17 cellular contexts compared by ENCODE assay signal in genomic region chr7:114653391-114654088, GRCh38.
A peak's percentile ranks its signal among the peaks of the same experiment; 100 is the strongest.
DNase-seq lines count a peak whose midpoint lies in the region; ATAC-seq, FAIRE-seq and TF ChIP-seq lines count a peak whose summit lies in the region.
"Had no signal": no experiment of that assay in that cellular context is flagged by ENCODE, and none has a peak within 500 bp of the region (broad histone marks: within the 10 kb centered on the region; RNA-seq: fewer than 3 reads in every experiment).

No MANE protein-coding gene starts in this region.

- POLR2A ChIA-PET in A549 (lab: Yijun Ruan, JAX), result no interaction called here
- POLR2A ChIA-PET in HEK293T (lab: Yijun Ruan, JAX), result interaction anchor here (1.9 kb wide), 1 partner anchor 569 kb away, joined by 6 read pairs; no protein-coding TSS in a partner anchor

- TF ChIP-seq RAD21 in A549 (conservative IDR thresholded peaks at IDR 0.05 in 1 of 2, IDR thresholded peaks at IDR 0.05 in 1 of 2), result no peak

- no peak overlapping the region for H3K27ac ChIP-seq in A549
- H3K27ac ChIP-seq in esophagus muscularis mucosa (replicated peaks in 1 of 4), result peak overlapping the region; percentile 32 to 62 (median 52)
- no peak overlapping the region for H3K27ac ChIP-seq in effector memory CD4-positive, alpha-beta T cell (ENCODE audit: insufficient read depth, low read length, poor library complexity, severe bottlenecking)
- no peak overlapping the region for H3K27ac ChIP-seq in WERI-Rb-1
- H3K27ac ChIP-seq: prostate gland, thyroid gland had no signal

- FAIRE-seq in A549 (lab: Jason Lieb, UNC), result no peak

- H3K9me3 ChIP-seq in A549 (no peaks in the 10 kb centered on the region), esophagus muscularis mucosa (no peaks in the 10 kb centered on the region), WERI-Rb-1 (ENCODE audit: severe bottlenecking) (no peaks in the 10 kb centered on the region)
- no peaks in the 10 kb centered on the region for H3K9me3 ChIP-seq in effector memory CD4-positive, alpha-beta T cell (ENCODE audit: control insufficient read depth, low read length)
- H3K9me3 ChIP-seq: prostate gland, thyroid gland had no signal

- no peaks in the 10 kb centered on the region for H3K27me3 ChIP-seq in esophagus muscularis mucosa
- no peaks in the 10 kb centered on the region for H3K27me3 ChIP-seq in effector memory CD4-positive, alpha-beta T cell (replicated peaks; ENCODE audit: control insufficient read depth, insufficient read depth, low read length, poor library complexity, severe bottlenecking)
- H3K27me3 ChIP-seq in WERI-Rb-1 (ENCODE audit: insufficient read depth, low read depth, severe bottlenecking), result no peaks in the 10 kb centered on the region
- H3K27me3 ChIP-seq: thyroid gland had no signal

- no peaks in the 10 kb centered on the region for H3K4me1 ChIP-seq in A549
- H3K4me1 ChIP-seq in esophagus muscularis mucosa, result peaks cover 0 to 62% (median 41%) of the 10 kb centered on the region in 4 donors
- H3K4me1 ChIP-seq in effector memory CD4-positive, alpha-beta T cell (ENCODE audit: control insufficient read depth, insufficient read depth, low read length, poor library complexity, severe bottlenecking), result no peaks in the 10 kb centered on the region
- H3K4me1 ChIP-seq: prostate gland, thyroid gland had no signal

- no peak overlapping the region for H3K4me3 ChIP-seq in A549
- H3K4me3 ChIP-seq in esophagus muscularis mucosa, result peak overlapping the region; percentile 12 to 39 (median 24)
- no peak overlapping the region for H3K4me3 ChIP-seq in effector memory CD4-positive, alpha-beta T cell (ENCODE audit: insufficient read depth, low read depth, low read length, poor library complexity, severe bottlenecking)
- H3K4me3 ChIP-seq in WERI-Rb-1 (ENCODE audit: low read depth, low read length), result no peak overlapping the region
- H3K4me3 ChIP-seq: prostate gland, thyroid gland had no signal

- TF ChIP-seq EP300 in A549 (IDR thresholded peaks at IDR 0.05) (no peak), esophagus muscularis mucosa (IDR thresholded peaks at IDR 0.05) (no peak)

- TF ChIP-seq POLR2A in A549 (IDR thresholded peaks at IDR 0.05; ENCODE audit: low read length), result no peak
- TF ChIP-seq POLR2A in esophagus muscularis mucosa (IDR thresholded peaks at IDR 0.05; ENCODE audit: low read depth), result no peak

- H3K4me2 ChIP-seq in A549, result peak overlapping the region; percentile 38

- intact Hi-C loops in esophagus muscularis mucosa (cut with DNase I), result no loop called here

- DNase-seq in A549 (ENCODE audit: low read depth in 1 of 2, low spot score in 1 of 2) (peak in 1 of 2 experiments; percentile 2), HEK293T (ENCODE audit: extremely low spot score) (peak; percentile 60), NCI-H748 (lab: John Stamatoyannopoulos, UW; ENCODE audit: unreplicated experiment) (peak; percentile 93), esophagus muscularis mucosa (ENCODE audit: extremely low spot score) (no peak), WERI-Rb-1 (no peak)
- no peak for DNase-seq in effector memory CD4-positive, alpha-beta T cell
- DNase-seq: DMS 273 treated with DMSO at 0.1 percent for 48 hours; head of caudate nucleus; kidney glomerular epithelial cell; NCI-H1436; stimulated activated CD4-positive, alpha-beta T cell treated with anti-CD3 and anti-CD28 coated beads, Interleukin-2, amount 100 ng/mL, for 24 hours; stimulated activated CD8-positive, alpha-beta memory T cell treated with anti-CD3 and anti-CD28 coated beads, Interleukin-4, amount 100 ng/mL, for 48 hours; T-helper 1 cell had no signal

- TF ChIP-seq CTCF in A549 (IDR thresholded peaks at IDR 0.05) (no peak), esophagus muscularis mucosa (IDR thresholded peaks at IDR 0.05) (no peak), WERI-Rb-1 (IDR thresholded peaks at IDR 0.05; ENCODE audit: low read depth, low read length) (no peak)

- 62% methylated on average over 10 of the region's 10 CpGs for WGBS in A549 (ENCODE audit: missing lambda C conversion rate)
- WGBS in esophagus muscularis mucosa, result 49% methylated on average over 10 of the region's 10 CpGs

- ATAC-seq in A549, result no peak
- ATAC-seq in HG02938 (IDR thresholded peaks at IDR 0.05; ENCODE audit: unreplicated experiment), result no peak
- ATAC-seq in HG03139 (IDR thresholded peaks at IDR 0.05; ENCODE audit: unreplicated experiment), result no peak

- H3K36me3 ChIP-seq in esophagus muscularis mucosa (no peaks in the 10 kb centered on the region), WERI-Rb-1 (peaks cover 37% of the 10 kb centered on the region)
- no peaks in the 10 kb centered on the region for H3K36me3 ChIP-seq in effector memory CD4-positive, alpha-beta T cell (ENCODE audit: control insufficient read depth, insufficient read depth, low read length)
- H3K36me3 ChIP-seq: prostate gland, thyroid gland had no signal

- CTCF ChIA-PET in A549 (lab: Yijun Ruan, JAX), result interaction anchor here (1.6 kb wide), 2 partner anchors 16 to 18 kb away, joined by 4 to 5 read pairs; no protein-coding TSS in a partner anchor
- CTCF ChIA-PET in HEK293T (lab: Yijun Ruan, JAX), result interaction anchor here (0.6 to 1.6 kb wide), 4 partner anchors 9 to 623 kb away, joined by 3 to 6 read pairs (median 4); no protein-coding TSS in a partner anchor

TF ChIP-seq in A549, 52 proteins besides CTCF, POLR2A, EP300 and RAD21:
- no peak for TF ChIP-seq RFX5 (IDR thresholded peaks at IDR 0.05)
- TF ChIP-seq SMC3 (IDR thresholded peaks at IDR 0.05), result no peak
- no peak for TF ChIP-seq SREBF2 (IDR thresholded peaks at IDR 0.05)
- no peak for TF ChIP-seq ZSCAN20 (CRISPR knock-in tag; IDR thresholded peaks at IDR 0.05)
- TF ChIP-seq E2F6 (IDR thresholded peaks at IDR 0.05; ENCODE audit: borderline replicate concordance, low read depth), result no peak
- no peak for TF ChIP-seq FOSL2 (IDR thresholded peaks at IDR 0.05)
- no peak for TF ChIP-seq FOSL2 (CRISPR knock-in tag; IDR thresholded peaks at IDR 0.05)
- no peak for TF ChIP-seq PHF8 (IDR thresholded peaks at IDR 0.05; ENCODE audit: borderline replicate concordance, low read depth)
- no peak for TF ChIP-seq HOXB13 (CRISPR knock-in tag; IDR thresholded peaks at IDR 0.05; ENCODE audit: low read depth)

TF ChIP-seq in HEK293T, 16 proteins besides CTCF, POLR2A, EP300 and RAD21:
- TF ChIP-seq HDGF (IDR thresholded peaks at IDR 0.05; ENCODE audit: borderline replicate concordance), result no peak
- peak; percentile 15; the same call in 1 of the 2 replicates for TF ChIP-seq TARDBP (IDR thresholded peaks at IDR 0.05)
- peak; percentile 98 for TF ChIP-seq PKNOX1 (IDR thresholded peaks at IDR 0.05)
- peak; percentile 99 for TF ChIP-seq FOXA1 (IDR thresholded peaks at IDR 0.05)
- no peak for TF ChIP-seq SP1 (IDR thresholded peaks at IDR 0.05)
- TF ChIP-seq FOXK2 (IDR thresholded peaks at IDR 0.05), result 0 out of 2 replicates have a peak, but pooled peaks have one; percentile 54
- TF ChIP-seq FOXM1 (IDR thresholded peaks at IDR 0.05; ENCODE audit: borderline replicate concordance), result peak; percentile 69; the same call in 1 of the 2 replicates
- peak; percentile 35; the same call in 1 of the 2 replicates for TF ChIP-seq ZNF384 (IDR thresholded peaks at IDR 0.05)
- no peak for TF ChIP-seq ELF4 (IDR thresholded peaks at IDR 0.05)
- no peak for TF ChIP-seq SUZ12 (IDR thresholded peaks at IDR 0.05)
- peak; percentile 91 for TF ChIP-seq ARNT (IDR thresholded peaks at IDR 0.05)
- peak; percentile 98 for TF ChIP-seq CTBP1 (IDR thresholded peaks at IDR 0.05; ENCODE audit: borderline replicate concordance)
- TF ChIP-seq LEF1 (IDR thresholded peaks at IDR 0.05; ENCODE audit: borderline replicate concordance), result peak; percentile 91; the same call in 1 of the 2 replicates
- TF ChIP-seq NFRKB (IDR thresholded peaks at IDR 0.05), result no peak
TF ChIP-seq in HEK293T: peak in this region for 9.

Comparison
In these comparisons a context has a peak if more than half of its experiments do, and no peak if none do; other contexts are left out.
1. DNase-seq: peak in HEK293T (single experiment) and NCI-H748 (single experiment); none in esophagus muscularis mucosa (single experiment), effector memory CD4-positive, alpha-beta T cell (0 of 3) and WERI-Rb-1 (single experiment).
2. H3K27ac ChIP-seq: peak in esophagus muscularis mucosa (4 of 4); none in A549 (0 of 2), effector memory CD4-positive, alpha-beta T cell (single experiment) and WERI-Rb-1 (single experiment).
3. H3K4me3 ChIP-seq: peak in esophagus muscularis mucosa (4 of 4); none in A549 (single experiment), effector memory CD4-positive, alpha-beta T cell (single experiment) and WERI-Rb-1 (single experiment).